1 cellular context compared by ENCODE assay signal in the genomic region with DNA sequence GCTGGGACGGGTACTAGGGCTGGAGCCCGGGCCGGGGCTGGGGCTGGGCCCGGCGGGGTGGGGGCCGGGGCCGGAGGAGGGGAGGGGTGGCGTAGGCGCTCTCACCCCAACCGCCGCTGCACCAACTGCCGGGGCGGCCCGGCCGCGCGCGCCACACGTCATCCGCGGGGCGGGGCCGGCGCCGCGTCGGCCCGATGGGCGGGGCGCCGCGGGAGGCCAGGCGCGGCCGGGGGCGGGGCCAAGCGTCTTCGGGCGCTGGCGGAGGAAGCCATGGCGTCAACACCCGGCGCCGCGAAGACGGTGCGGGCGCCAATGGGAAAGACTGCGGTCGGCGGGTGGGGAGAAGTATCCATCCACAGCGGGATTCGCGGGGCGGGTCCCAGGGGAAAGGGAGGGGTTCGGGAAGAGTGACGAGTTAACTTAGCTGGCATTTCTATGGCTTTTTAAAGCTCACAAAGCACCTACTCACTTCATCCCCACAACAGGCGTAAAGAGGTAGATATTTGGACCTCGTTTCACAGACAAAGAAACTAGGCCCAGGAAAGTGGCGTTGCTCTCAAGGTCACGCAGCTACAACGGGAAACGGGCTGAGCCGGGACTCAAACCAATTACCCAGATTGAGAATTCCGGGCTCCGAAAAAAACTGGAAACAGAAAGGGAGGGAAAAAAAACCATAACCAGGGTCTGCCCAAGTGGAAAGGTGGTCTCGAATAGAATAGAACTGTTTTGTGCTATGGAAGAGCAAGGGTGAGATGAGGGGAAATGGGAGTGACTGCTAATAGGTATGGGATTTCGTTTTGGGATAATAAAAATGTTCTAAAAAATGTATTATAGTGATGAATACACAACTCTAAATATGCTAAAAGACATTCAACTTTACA.
A peak's percentile ranks its signal among the peaks of the same experiment; 100 is the strongest.
TF ChIP-seq lines count a peak whose summit lies in the region.

A gene with protein sequence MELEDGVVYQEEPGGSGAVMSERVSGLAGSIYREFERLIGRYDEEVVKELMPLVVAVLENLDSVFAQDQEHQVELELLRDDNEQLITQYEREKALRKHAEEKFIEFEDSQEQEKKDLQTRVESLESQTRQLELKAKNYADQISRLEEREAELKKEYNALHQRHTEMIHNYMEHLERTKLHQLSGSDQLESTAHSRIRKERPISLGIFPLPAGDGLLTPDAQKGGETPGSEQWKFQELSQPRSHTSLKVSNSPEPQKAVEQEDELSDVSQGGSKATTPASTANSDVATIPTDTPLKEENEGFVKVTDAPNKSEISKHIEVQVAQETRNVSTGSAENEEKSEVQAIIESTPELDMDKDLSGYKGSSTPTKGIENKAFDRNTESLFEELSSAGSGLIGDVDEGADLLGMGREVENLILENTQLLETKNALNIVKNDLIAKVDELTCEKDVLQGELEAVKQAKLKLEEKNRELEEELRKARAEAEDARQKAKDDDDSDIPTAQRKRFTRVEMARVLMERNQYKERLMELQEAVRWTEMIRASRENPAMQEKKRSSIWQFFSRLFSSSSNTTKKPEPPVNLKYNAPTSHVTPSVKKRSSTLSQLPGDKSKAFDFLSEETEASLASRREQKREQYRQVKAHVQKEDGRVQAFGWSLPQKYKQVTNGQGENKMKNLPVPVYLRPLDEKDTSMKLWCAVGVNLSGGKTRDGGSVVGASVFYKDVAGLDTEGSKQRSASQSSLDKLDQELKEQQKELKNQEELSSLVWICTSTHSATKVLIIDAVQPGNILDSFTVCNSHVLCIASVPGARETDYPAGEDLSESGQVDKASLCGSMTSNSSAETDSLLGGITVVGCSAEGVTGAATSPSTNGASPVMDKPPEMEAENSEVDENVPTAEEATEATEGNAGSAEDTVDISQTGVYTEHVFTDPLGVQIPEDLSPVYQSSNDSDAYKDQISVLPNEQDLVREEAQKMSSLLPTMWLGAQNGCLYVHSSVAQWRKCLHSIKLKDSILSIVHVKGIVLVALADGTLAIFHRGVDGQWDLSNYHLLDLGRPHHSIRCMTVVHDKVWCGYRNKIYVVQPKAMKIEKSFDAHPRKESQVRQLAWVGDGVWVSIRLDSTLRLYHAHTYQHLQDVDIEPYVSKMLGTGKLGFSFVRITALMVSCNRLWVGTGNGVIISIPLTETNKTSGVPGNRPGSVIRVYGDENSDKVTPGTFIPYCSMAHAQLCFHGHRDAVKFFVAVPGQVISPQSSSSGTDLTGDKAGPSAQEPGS (N-terminal part only) (minus strand): TSS at position 130 of the 881 bp plus-strand sequence. CDS start 212 bp downstream, outside the sequence.

TF ChIP-seq in GM12878, 131 proteins besides CTCF, POLR2A, EP300 and RAD21 (continued from another document and continues in another):
- TF ChIP-seq, protein P1, sequence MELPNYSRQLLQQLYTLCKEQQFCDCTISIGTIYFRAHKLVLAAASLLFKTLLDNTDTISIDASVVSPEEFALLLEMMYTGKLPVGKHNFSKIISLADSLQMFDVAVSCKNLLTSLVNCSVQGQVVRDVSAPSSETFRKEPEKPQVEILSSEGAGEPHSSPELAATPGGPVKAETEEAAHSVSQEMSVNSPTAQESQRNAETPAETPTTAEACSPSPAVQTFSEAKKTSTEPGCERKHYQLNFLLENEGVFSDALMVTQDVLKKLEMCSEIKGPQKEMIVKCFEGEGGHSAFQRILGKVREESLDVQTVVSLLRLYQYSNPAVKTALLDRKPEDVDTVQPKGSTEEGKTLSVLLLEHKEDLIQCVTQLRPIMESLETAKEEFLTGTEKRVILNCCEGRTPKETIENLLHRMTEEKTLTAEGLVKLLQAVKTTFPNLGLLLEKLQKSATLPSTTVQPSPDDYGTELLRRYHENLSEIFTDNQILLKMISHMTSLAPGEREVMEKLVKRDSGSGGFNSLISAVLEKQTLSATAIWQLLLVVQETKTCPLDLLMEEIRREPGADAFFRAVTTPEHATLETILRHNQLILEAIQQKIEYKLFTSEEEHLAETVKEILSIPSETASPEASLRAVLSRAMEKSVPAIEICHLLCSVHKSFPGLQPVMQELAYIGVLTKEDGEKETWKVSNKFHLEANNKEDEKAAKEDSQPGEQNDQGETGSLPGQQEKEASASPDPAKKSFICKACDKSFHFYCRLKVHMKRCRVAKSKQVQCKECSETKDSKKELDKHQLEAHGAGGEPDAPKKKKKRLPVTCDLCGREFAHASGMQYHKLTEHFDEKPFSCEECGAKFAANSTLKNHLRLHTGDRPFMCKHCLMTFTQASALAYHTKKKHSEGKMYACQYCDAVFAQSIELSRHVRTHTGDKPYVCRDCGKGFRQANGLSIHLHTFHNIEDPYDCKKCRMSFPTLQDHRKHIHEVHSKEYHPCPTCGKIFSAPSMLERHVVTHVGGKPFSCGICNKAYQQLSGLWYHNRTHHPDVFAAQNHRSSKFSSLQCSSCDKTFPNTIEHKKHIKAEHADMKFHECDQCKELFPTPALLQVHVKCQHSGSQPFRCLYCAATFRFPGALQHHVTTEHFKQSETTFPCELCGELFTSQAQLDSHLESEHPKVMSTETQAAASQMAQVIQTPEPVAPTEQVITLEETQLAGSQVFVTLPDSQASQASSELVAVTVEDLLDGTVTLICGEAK (IDR thresholded peaks at IDR 0.05; ENCODE audit: borderline replicate concordance): peak; percentile 53; the same call in 1 of the 2 replicates
- no peak; the same call in 1 of the 2 replicates for TF ChIP-seq MTA3 (IDR thresholded peaks at IDR 0.05; ENCODE audit: borderline replicate concordance, low read length)
- TF ChIP-seq, protein P2, sequence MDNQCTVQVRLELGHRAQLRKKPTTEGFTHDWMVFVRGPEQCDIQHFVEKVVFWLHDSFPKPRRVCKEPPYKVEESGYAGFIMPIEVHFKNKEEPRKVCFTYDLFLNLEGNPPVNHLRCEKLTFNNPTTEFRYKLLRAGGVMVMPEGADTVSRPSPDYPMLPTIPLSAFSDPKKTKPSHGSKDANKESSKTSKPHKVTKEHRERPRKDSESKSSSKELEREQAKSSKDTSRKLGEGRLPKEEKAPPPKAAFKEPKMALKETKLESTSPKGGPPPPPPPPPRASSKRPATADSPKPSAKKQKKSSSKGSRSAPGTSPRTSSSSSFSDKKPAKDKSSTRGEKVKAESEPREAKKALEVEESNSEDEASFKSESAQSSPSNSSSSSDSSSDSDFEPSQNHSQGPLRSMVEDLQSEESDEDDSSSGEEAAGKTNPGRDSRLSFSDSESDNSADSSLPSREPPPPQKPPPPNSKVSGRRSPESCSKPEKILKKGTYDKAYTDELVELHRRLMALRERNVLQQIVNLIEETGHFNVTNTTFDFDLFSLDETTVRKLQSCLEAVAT (IDR thresholded peaks at IDR 0.05): peak; percentile 84
- TF ChIP-seq, protein P3, sequence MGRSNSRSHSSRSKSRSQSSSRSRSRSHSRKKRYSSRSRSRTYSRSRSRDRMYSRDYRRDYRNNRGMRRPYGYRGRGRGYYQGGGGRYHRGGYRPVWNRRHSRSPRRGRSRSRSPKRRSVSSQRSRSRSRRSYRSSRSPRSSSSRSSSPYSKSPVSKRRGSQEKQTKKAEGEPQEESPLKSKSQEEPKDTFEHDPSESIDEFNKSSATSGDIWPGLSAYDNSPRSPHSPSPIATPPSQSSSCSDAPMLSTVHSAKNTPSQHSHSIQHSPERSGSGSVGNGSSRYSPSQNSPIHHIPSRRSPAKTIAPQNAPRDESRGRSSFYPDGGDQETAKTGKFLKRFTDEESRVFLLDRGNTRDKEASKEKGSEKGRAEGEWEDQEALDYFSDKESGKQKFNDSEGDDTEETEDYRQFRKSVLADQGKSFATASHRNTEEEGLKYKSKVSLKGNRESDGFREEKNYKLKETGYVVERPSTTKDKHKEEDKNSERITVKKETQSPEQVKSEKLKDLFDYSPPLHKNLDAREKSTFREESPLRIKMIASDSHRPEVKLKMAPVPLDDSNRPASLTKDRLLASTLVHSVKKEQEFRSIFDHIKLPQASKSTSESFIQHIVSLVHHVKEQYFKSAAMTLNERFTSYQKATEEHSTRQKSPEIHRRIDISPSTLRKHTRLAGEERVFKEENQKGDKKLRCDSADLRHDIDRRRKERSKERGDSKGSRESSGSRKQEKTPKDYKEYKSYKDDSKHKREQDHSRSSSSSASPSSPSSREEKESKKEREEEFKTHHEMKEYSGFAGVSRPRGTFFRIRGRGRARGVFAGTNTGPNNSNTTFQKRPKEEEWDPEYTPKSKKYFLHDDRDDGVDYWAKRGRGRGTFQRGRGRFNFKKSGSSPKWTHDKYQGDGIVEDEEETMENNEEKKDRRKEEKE (IDR thresholded peaks at IDR 0.05): no peak
- TF ChIP-seq IKZF2 (IDR thresholded peaks at IDR 0.05): peak; percentile 97 to 98
- TF ChIP-seq, protein P4, sequence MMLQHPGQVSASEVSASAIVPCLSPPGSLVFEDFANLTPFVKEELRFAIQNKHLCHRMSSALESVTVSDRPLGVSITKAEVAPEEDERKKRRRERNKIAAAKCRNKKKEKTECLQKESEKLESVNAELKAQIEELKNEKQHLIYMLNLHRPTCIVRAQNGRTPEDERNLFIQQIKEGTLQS (IDR thresholded peaks at IDR 0.05; ENCODE audit: borderline replicate concordance, extremely low read depth, low read depth, low read length): peak; percentile 34; the same call in 1 of the 2 replicates
- no peak for TF ChIP-seq SREBF1 (IDR thresholded peaks at IDR 0.05; ENCODE audit: low read length)
- TF ChIP-seq NFYA (IDR thresholded peaks at IDR 0.05; ENCODE audit: borderline replicate concordance, low read depth, low read length): no peak
- TF ChIP-seq POLR2AphosphoS2 (IDR thresholded peaks at IDR 0.05; ENCODE audit: low read depth, low read length): no peak
- peak; percentile 92 for TF ChIP-seq ESRRA (IDR thresholded peaks at IDR 0.05; ENCODE audit: low read length)
- no peak for TF ChIP-seq RAD51 (IDR thresholded peaks at IDR 0.05)
- TF ChIP-seq, protein P5, sequence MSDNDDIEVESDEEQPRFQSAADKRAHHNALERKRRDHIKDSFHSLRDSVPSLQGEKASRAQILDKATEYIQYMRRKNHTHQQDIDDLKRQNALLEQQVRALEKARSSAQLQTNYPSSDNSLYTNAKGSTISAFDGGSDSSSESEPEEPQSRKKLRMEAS (IDR thresholded peaks at IDR 0.05; ENCODE audit: low read depth, low read length): 0 out of 2 replicates have a peak, but pooled peaks have one; percentile 57
- TF ChIP-seq ZNF207 (IDR thresholded peaks at IDR 0.05; ENCODE audit: borderline replicate concordance): peak; percentile 52; the same call in 1 of the 2 replicates
- no peak for TF ChIP-seq SMAD5 (IDR thresholded peaks at IDR 0.05; ENCODE audit: low read depth)
- no peak for TF ChIP-seq STAT1 (conservative IDR thresholded peaks at IDR 0.05)
- TF ChIP-seq, protein P6, sequence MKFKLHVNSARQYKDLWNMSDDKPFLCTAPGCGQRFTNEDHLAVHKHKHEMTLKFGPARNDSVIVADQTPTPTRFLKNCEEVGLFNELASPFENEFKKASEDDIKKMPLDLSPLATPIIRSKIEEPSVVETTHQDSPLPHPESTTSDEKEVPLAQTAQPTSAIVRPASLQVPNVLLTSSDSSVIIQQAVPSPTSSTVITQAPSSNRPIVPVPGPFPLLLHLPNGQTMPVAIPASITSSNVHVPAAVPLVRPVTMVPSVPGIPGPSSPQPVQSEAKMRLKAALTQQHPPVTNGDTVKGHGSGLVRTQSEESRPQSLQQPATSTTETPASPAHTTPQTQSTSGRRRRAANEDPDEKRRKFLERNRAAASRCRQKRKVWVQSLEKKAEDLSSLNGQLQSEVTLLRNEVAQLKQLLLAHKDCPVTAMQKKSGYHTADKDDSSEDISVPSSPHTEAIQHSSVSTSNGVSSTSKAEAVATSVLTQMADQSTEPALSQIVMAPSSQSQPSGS (IDR thresholded peaks at IDR 0.05; ENCODE audit: low read length): no peak
- TF ChIP-seq TCF3 (IDR thresholded peaks at IDR 0.05; ENCODE audit: borderline replicate concordance, insufficient read depth, low read depth, low read length): no peak
- no peak for TF ChIP-seq ZSCAN29 (IDR thresholded peaks at IDR 0.05)
- TF ChIP-seq, protein P7, sequence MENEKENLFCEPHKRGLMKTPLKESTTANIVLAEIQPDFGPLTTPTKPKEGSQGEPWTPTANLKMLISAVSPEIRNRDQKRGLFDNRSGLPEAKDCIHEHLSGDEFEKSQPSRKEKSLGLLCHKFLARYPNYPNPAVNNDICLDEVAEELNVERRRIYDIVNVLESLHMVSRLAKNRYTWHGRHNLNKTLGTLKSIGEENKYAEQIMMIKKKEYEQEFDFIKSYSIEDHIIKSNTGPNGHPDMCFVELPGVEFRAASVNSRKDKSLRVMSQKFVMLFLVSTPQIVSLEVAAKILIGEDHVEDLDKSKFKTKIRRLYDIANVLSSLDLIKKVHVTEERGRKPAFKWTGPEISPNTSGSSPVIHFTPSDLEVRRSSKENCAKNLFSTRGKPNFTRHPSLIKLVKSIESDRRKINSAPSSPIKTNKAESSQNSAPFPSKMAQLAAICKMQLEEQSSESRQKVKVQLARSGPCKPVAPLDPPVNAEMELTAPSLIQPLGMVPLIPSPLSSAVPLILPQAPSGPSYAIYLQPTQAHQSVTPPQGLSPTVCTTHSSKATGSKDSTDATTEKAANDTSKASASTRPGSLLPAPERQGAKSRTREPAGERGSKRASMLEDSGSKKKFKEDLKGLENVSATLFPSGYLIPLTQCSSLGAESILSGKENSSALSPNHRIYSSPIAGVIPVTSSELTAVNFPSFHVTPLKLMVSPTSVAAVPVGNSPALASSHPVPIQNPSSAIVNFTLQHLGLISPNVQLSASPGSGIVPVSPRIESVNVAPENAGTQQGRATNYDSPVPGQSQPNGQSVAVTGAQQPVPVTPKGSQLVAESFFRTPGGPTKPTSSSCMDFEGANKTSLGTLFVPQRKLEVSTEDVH (IDR thresholded peaks at IDR 0.05; ENCODE audit: low read depth, partially characterized antibody): no peak
- TF ChIP-seq, protein P8, sequence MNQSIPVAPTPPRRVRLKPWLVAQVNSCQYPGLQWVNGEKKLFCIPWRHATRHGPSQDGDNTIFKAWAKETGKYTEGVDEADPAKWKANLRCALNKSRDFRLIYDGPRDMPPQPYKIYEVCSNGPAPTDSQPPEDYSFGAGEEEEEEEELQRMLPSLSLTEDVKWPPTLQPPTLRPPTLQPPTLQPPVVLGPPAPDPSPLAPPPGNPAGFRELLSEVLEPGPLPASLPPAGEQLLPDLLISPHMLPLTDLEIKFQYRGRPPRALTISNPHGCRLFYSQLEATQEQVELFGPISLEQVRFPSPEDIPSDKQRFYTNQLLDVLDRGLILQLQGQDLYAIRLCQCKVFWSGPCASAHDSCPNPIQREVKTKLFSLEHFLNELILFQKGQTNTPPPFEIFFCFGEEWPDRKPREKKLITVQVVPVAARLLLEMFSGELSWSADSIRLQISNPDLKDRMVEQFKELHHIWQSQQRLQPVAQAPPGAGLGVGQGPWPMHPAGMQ (IDR thresholded peaks at IDR 0.05; ENCODE audit: borderline replicate concordance): peak; percentile 82
- no peak for TF ChIP-seq RELA (IDR thresholded peaks at IDR 0.05; ENCODE audit: borderline replicate concordance, partially characterized antibody)
